Comparison of ENCODE assay signal across 7 cellular contexts in the genomic region with DNA sequence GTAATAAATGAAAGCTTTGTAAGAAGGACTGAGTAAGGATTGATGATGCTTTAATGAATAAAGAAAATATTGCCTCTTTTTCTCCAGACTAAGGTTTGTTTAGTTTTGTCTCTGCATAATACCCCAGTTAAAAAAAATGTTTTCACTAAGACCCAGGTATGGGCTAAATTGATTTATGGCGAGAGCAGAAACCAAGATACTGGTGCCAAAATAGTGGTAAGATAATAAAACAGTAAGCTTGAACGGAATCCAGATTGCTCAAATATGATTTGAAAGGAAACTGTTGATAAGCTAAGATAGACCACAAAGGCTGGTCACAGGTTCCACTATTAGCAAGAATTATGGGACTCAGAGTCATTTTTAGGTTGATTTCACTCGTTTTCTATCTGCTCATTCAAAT.
"Had no signal": no experiment of that assay in that cellular context is flagged by ENCODE, and none has a peak within 500 bp of the region (broad histone marks: within the 10 kb centered on the region; RNA-seq: fewer than 3 reads in every experiment).

No MANE protein-coding gene starts in this region.

- H3K9me3 Mint-ChIP-seq: H9 had no signal

- H3K9ac ChIP-seq: GM23248 had no signal

- FAIRE-seq: HTR-8/SVneo, K562 had no signal

- DNase-seq: GM23248, GOT3, H9, HCEC 1CT, IMR-90 had no signal

- H3K4me3 Mint-ChIP-seq: H9 had no signal

- H3K27ac Mint-ChIP-seq: H9 had no signal

- H3K4me1 Mint-ChIP-seq: H9 had no signal

- H3K27ac ChIP-seq: GM23248 had no signal

- H2AFZ ChIP-seq: GM23248 had no signal

- H3K4me3 ChIP-seq: GM23248, K562 had no signal
